In genomic region chr3:184354121-184354728, GRCh38 we compare ENCODE assay signal across 8 cellular contexts. TPM values are rescaled to one million over a fixed set of nuclear protein-coding genes. Genes with fewer than 3 reads are reported as not detected.
DNase-seq lines count a peak whose midpoint lies in the region; ATAC-seq and FAIRE-seq lines count a peak whose summit lies in the region.

No MANE protein-coding gene starts in this region.

- H3K4me3 ChIP-seq in right cardiac atrium (ENCODE audit: low read length): no peak overlapping the region

- H3K9me3 ChIP-seq in right cardiac atrium (ENCODE audit: control insufficient read depth, low read length): no peaks in the 10 kb centered on the region

- no peak overlapping the region for H3K4me3 Mint-ChIP-seq in activated naive CD4-positive, alpha-beta T cell treated with anti-CD3 and anti-CD28 coated beads for 36 hours

- no peaks in the 10 kb centered on the region for H3K27me3 Mint-ChIP-seq in activated naive CD4-positive, alpha-beta T cell treated with anti-CD3 and anti-CD28 coated beads for 36 hours (ENCODE audit: low read depth)

- no peak for FAIRE-seq in RCC 7860 (lab: Jason Lieb, UNC)

- H3K4me1 ChIP-seq in right cardiac atrium (ENCODE audit: control insufficient read depth, insufficient read depth, low read length): no peaks in the 10 kb centered on the region

- intact Hi-C loops in activated naive CD4-positive, alpha-beta T cell treated with anti-CD3 and anti-CD28 coated beads for 36 hours (cut with micrococcal nuclease): loop anchor here (1.0 kb wide), 2 partner anchors 159 to 190 kb away; no protein-coding TSS in a partner anchor
- intact Hi-C loops in right cardiac atrium (cut with DNase I): no loop called here

- no peaks in the 10 kb centered on the region for H3K27me3 ChIP-seq in right cardiac atrium (ENCODE audit: control insufficient read depth, insufficient read depth)

- H3K36me3 Mint-ChIP-seq in activated naive CD4-positive, alpha-beta T cell treated with anti-CD3 and anti-CD28 coated beads for 36 hours (ENCODE audit: low read depth): peaks cover 2% of the 10 kb centered on the region

- H3K4me1 Mint-ChIP-seq in activated naive CD4-positive, alpha-beta T cell treated with anti-CD3 and anti-CD28 coated beads for 36 hours (ENCODE audit: low read depth): no peaks in the 10 kb centered on the region

- H3K9me3 Mint-ChIP-seq in activated naive CD4-positive, alpha-beta T cell treated with anti-CD3 and anti-CD28 coated beads for 36 hours: no peaks in the 10 kb centered on the region

- WGBS in right cardiac atrium: 51% methylated on average over 18 of the region's 18 CpGs

- no peak overlapping the region for H3K27ac Mint-ChIP-seq in activated naive CD4-positive, alpha-beta T cell treated with anti-CD3 and anti-CD28 coated beads for 36 hours

- CTCF ChIA-PET in activated naive CD4-positive, alpha-beta T cell treated with anti-CD3 and anti-CD28 coated beads for 36 hours (lab: Charles Lee): interaction anchor here (0.6 to 2.4 kb wide), 21 partner anchors 8 to 458 kb away, joined by 3 to 12 read pairs (median 4); no protein-coding TSS in a partner anchor

- ATAC-seq in right cardiac atrium: peak; percentile 18 to 40

- DNase-seq in SIG-M5 treated with dmso at 0.1 percent for 504 hours (lab: John Stamatoyannopoulos, UW; ENCODE audit: unreplicated experiment): peak; percentile 13
- no peak for DNase-seq in SIG-M5 (lab: John Stamatoyannopoulos, UW)
- DNase-seq in RCC 7860 (ENCODE audit: low spot score): peak; percentile 41
- DNase-seq in activated naive CD4-positive, alpha-beta T cell treated with anti-CD3 and anti-CD28 coated beads for 36 hours: peak; percentile 76
- peak; percentile 59 to 85 (median 85) for DNase-seq in right cardiac atrium
- peak; percentile 74 for DNase-seq in stimulated activated CD4-positive, alpha-beta T cell treated with anti-CD3 and anti-CD28 coated beads, Interleukin-15, amount 100 ng/mL, for 24 hours
- DNase-seq in LoVo (ENCODE audit: low spot score): no peak
- DNase-seq in NCI-H187 treated with DMSO at 0.1 percent for 48 hours (lab: John Stamatoyannopoulos, UW): no peak

- H3K27ac ChIP-seq in right cardiac atrium (ENCODE audit: low read length): no peak overlapping the region

RNA-seq across cellular contexts. Expression of gene CLCN2, which starts 7.2 kb away (rescaled TPM):
- total RNA-seq in activated naive CD4-positive, alpha-beta T cell treated with anti-CD3 and anti-CD28 coated beads for 36 hours: 1 to 10 TPM; 2.9 TPM
- 1 to 10 TPM; 2.0 to 4.9 (median 3.6) TPM for total RNA-seq in right cardiac atrium
- 2.7 TPM for polyA plus RNA-seq in right cardiac atrium

RNA-seq across cellular contexts. Expression of gene POLR2H, which starts 7.3 kb away (rescaled TPM):
- total RNA-seq in activated naive CD4-positive, alpha-beta T cell treated with anti-CD3 and anti-CD28 coated beads for 36 hours: 10 to 100 TPM; 76.5 to 89.9 TPM
- total RNA-seq in right cardiac atrium: 10 to 100 TPM; 24.4 to 32.9 (median 30.1) TPM
- polyA plus RNA-seq in right cardiac atrium: 37.6 TPM

RNA-seq across cellular contexts. Expression of gene FAM131A, which starts 16.8 kb away (rescaled TPM):
- 1 to 10 TPM; 3.8 to 5.0 TPM for total RNA-seq in activated naive CD4-positive, alpha-beta T cell treated with anti-CD3 and anti-CD28 coated beads for 36 hours
- 10 to 100 TPM; 26.5 to 41.1 (median 33.6) TPM for total RNA-seq in right cardiac atrium
- 34.3 TPM for polyA plus RNA-seq in right cardiac atrium

RNA-seq across cellular contexts. Expression of gene THPO, which starts 23.8 kb away (rescaled TPM):
- total RNA-seq in activated naive CD4-positive, alpha-beta T cell treated with anti-CD3 and anti-CD28 coated beads for 36 hours: not detected
- under 1 TPM; 0.23 to 0.47 (median 0.29) TPM for total RNA-seq in right cardiac atrium
- 0.34 TPM for polyA plus RNA-seq in right cardiac atrium

RNA-seq across cellular contexts. Expression of gene CHRD, which starts 25.6 kb away (rescaled TPM):
- not detected for total RNA-seq in activated naive CD4-positive, alpha-beta T cell treated with anti-CD3 and anti-CD28 coated beads for 36 hours
- 10 to 100 TPM in 3 of 4 donors, 1 to 10 TPM in 1; 8.6 to 11.3 (median 10.4) TPM for total RNA-seq in right cardiac atrium
- 12.1 TPM for polyA plus RNA-seq in right cardiac atrium

Comparison
In these comparisons a context has a peak if more than half of its experiments do, and no peak if none do; other contexts are left out.
1. DNase-seq: peak in SIG-M5 treated with dmso at 0.1 percent for 504 hours (single experiment), RCC 7860 (single experiment), activated naive CD4-positive, alpha-beta T cell treated with anti-CD3 and anti-CD28 coated beads for 36 hours (single experiment), right cardiac atrium (3 of 3) and stimulated activated CD4-positive, alpha-beta T cell treated with anti-CD3 and anti-CD28 coated beads, Interleukin-15, amount 100 ng/mL, for 24 hours (single experiment); none in SIG-M5 (single experiment), LoVo (single experiment) and NCI-H187 treated with DMSO at 0.1 percent for 48 hours (single experiment).
2. RNA of gene FAM131A, which starts 16.8 kb away (total RNA-seq): 26.5 to 41.1 TPM in right cardiac atrium; 3.8 to 5.0 TPM in activated naive CD4-positive, alpha-beta T cell treated with anti-CD3 and anti-CD28 coated beads for 36 hours; every median in the first group is over 4 times any median in the second.